ENCODE assay signal across 1 cellular context in genomic region chr6:34391023-34391485, GRCh38.
A peak's percentile ranks its signal among the peaks of the same experiment; 100 is the strongest.
TF ChIP-seq lines count a peak whose summit lies in the region.

No MANE protein-coding gene starts in this region.

TF ChIP-seq in HepG2, 621 proteins besides CTCF, POLR2A, EP300 and RAD21 (continued from another document):
- TF ChIP-seq HBP1 (CRISPR knock-in tag; IDR thresholded peaks at IDR 0.05; ENCODE audit: low read depth) (peak; percentile 55; the same call in 1 of the 2 replicates), REST (IDR thresholded peaks at IDR 0.05; ENCODE audit: borderline replicate concordance in 1 of 2, low read depth in 1 of 2, low read length in 2 of 2) (peak in 1 of 2 experiments; percentile 80; a peak in 1 of 4 replicates), TBL1XR1 (IDR thresholded peaks at IDR 0.05; ENCODE audit: borderline replicate concordance, low read length, partially characterized antibody) (peak; percentile 30), TGIF2 (CRISPR knock-in tag; IDR thresholded peaks at IDR 0.05) (peak; percentile 78; the same call in 1 of the 2 replicates), SNAPC2 (CRISPR knock-in tag; IDR thresholded peaks at IDR 0.05) (no peak), ZFP1 (CRISPR knock-in tag; IDR thresholded peaks at IDR 0.05) (0 out of 2 replicates have a peak, but pooled peaks have one; percentile 29), ATF6 (CRISPR knock-in tag; conservative IDR thresholded peaks at IDR 0.05) (no peak), NCOR1 (IDR thresholded peaks at IDR 0.05; ENCODE audit: borderline replicate concordance, low read length) (0 out of 2 replicates have a peak, but pooled peaks have one; percentile 16), GMEB1 (CRISPR knock-in tag; IDR thresholded peaks at IDR 0.05; ENCODE audit: borderline replicate concordance) (0 out of 2 replicates have a peak, but pooled peaks have one; percentile 1), ZNF639 (CRISPR knock-in tag; conservative IDR thresholded peaks at IDR 0.05) (0 out of 2 replicates have a peak, but pooled peaks have one; percentile 27), ELF3 (CRISPR knock-in tag; IDR thresholded peaks at IDR 0.05) (peak; percentile 88), IRF2 (CRISPR knock-in tag; IDR thresholded peaks at IDR 0.05) (peak; percentile 46; the same call in 1 of the 2 replicates), GATAD2A (CRISPR knock-in tag; IDR thresholded peaks at IDR 0.05) (peak; percentile 72; the same call in 1 of the 2 replicates), SIX1 (CRISPR knock-in tag; IDR thresholded peaks at IDR 0.05; ENCODE audit: borderline replicate concordance) (peak; percentile 71; the same call in 1 of the 2 replicates), NKX3-1 (CRISPR knock-in tag; IDR thresholded peaks at IDR 0.05) (peak; percentile 14; the same call in 1 of the 2 replicates), SIN3A (IDR thresholded peaks at IDR 0.05; ENCODE audit: borderline replicate concordance, low read depth, low read length) (0 out of 2 replicates have a peak, but pooled peaks have one; percentile 45), BCL6 (CRISPR knock-in tag; IDR thresholded peaks at IDR 0.05) (peak; percentile 28; the same call in 1 of the 2 replicates), PHF21A (CRISPR knock-in tag; IDR thresholded peaks at IDR 0.05) (peak; percentile 40; the same call in 1 of the 2 replicates), SMAD3 (CRISPR knock-in tag; IDR thresholded peaks at IDR 0.05) (no peak; the same call in 1 of the 2 replicates), ETV5 (CRISPR knock-in tag; IDR thresholded peaks at IDR 0.05; ENCODE audit: borderline replicate concordance) (peak; percentile 16; the same call in 1 of the 2 replicates), DRAP1 (CRISPR knock-in tag; IDR thresholded peaks at IDR 0.05) (0 out of 2 replicates have a peak, but pooled peaks have one; percentile 19), HDAC2 (CRISPR knock-in tag; IDR thresholded peaks at IDR 0.05) (0 out of 2 replicates have a peak, but pooled peaks have one; percentile 18), TFDP2 (CRISPR knock-in tag; IDR thresholded peaks at IDR 0.05) (0 out of 2 replicates have a peak, but pooled peaks have one; percentile 9), ZNF556 (CRISPR knock-in tag; IDR thresholded peaks at IDR 0.05; ENCODE audit: borderline replicate concordance) (no peak), ZNF777 (CRISPR knock-in tag; IDR thresholded peaks at IDR 0.05) (no peak), ZNF264 (CRISPR knock-in tag; IDR thresholded peaks at IDR 0.05) (peak; percentile 6; the same call in 1 of the 2 replicates), ZHX1 (CRISPR knock-in tag; IDR thresholded peaks at IDR 0.05; ENCODE audit: low read depth) (peak; percentile 64; the same call in 1 of the 2 replicates), KLF16 (CRISPR knock-in tag; IDR thresholded peaks at IDR 0.05) (peak in 1 of 2 experiments; percentile 53; a peak in 1 of 4 replicates), RARA (CRISPR knock-in tag; IDR thresholded peaks at IDR 0.05) (peak; percentile 50), ZBED4 (CRISPR knock-in tag; IDR thresholded peaks at IDR 0.05; ENCODE audit: borderline replicate concordance) (peak; percentile 67; the same call in 1 of the 2 replicates), HNRNPL (IDR thresholded peaks at IDR 0.05; ENCODE audit: low read depth, low read length) (no peak)
TF ChIP-seq in HepG2: peak in this region for 60.
